ENCODE assay signal across 8 cellular contexts in genomic region chrX:44344194-44344593, GRCh38.
A peak's percentile ranks its signal among the peaks of the same experiment; 100 is the strongest.
DNase-seq lines count a peak whose midpoint lies in the region; ATAC-seq and TF ChIP-seq lines count a peak whose summit lies in the region.

No MANE protein-coding gene starts in this region.

- peak; percentile 46 to 56 for DNase-seq in activated CD4-positive, alpha-beta T cell treated with anti-CD3 and anti-CD28 coated beads, Interleukin-2, amount 50 U/mL, for 48 hours
- DNase-seq in epithelial cell of esophagus (ENCODE audit: low read depth) (peak; percentile 13), NCI-H1694 (lab: John Stamatoyannopoulos, UW) (no peak), NCI-H2196 treated with DMSO at 0.1 percent for 48 hours (lab: John Stamatoyannopoulos, UW; ENCODE audit: unreplicated experiment) (no peak), HEK293T (ENCODE audit: extremely low spot score) (no peak)
- peak; percentile 0 to 38 for DNase-seq in stimulated activated CD4-positive, alpha-beta T cell treated with anti-CD3 and anti-CD28 coated beads, Interleukin-12 subunit alpha, Interleukin-12 subunit beta, amount 100 ng/mL, for 24 hours (ENCODE audit: low read depth in 2 of 2)

- no peak for TF ChIP-seq CTCF in epithelial cell of esophagus (IDR thresholded peaks at IDR 0.05; ENCODE audit: insufficient read depth, low read depth, low read length, missing control alignments)

- CTCF ChIA-PET in HEK293T (lab: Yijun Ruan, JAX), result no interaction called here

- no peak overlapping the region for H3K4me3 ChIP-seq in epithelial cell of esophagus (ENCODE audit: low read length)

- ATAC-seq in HG03135 (IDR thresholded peaks at IDR 0.05; ENCODE audit: unreplicated experiment) (peak; percentile 68), HG03469 (IDR thresholded peaks at IDR 0.05; ENCODE audit: unreplicated experiment) (no peak)

- POLR2A ChIA-PET in HEK293T (lab: Yijun Ruan, JAX), result no interaction called here

TF ChIP-seq in HEK293T, 16 proteins besides CTCF, POLR2A, EP300 and RAD21:
- TF ChIP-seq L3MBTL2 (conservative IDR thresholded peaks at IDR 0.05) (no peak), ZNF384 (IDR thresholded peaks at IDR 0.05) (no peak), SP1 (IDR thresholded peaks at IDR 0.05) (no peak), ARNT (IDR thresholded peaks at IDR 0.05) (no peak), BHLHE40 (IDR thresholded peaks at IDR 0.05; ENCODE audit: borderline replicate concordance) (no peak), HDGF (IDR thresholded peaks at IDR 0.05; ENCODE audit: borderline replicate concordance) (no peak), ELF4 (IDR thresholded peaks at IDR 0.05) (no peak), PKNOX1 (IDR thresholded peaks at IDR 0.05) (no peak), SUZ12 (IDR thresholded peaks at IDR 0.05) (no peak), NFRKB (IDR thresholded peaks at IDR 0.05) (no peak), TARDBP (IDR thresholded peaks at IDR 0.05) (no peak), FOXA1 (IDR thresholded peaks at IDR 0.05) (no peak), CTBP1 (IDR thresholded peaks at IDR 0.05; ENCODE audit: borderline replicate concordance) (no peak), LEF1 (IDR thresholded peaks at IDR 0.05; ENCODE audit: borderline replicate concordance) (no peak), FOXK2 (IDR thresholded peaks at IDR 0.05) (no peak), FOXM1 (IDR thresholded peaks at IDR 0.05; ENCODE audit: borderline replicate concordance) (no peak)
TF ChIP-seq in HEK293T: peak in this region for 0.

Comparison
In these comparisons a context has a peak if more than half of its experiments do, and no peak if none do; other contexts are left out.
1. DNase-seq: peak in activated CD4-positive, alpha-beta T cell treated with anti-CD3 and anti-CD28 coated beads, Interleukin-2, amount 50 U/mL, for 48 hours (2 of 2), epithelial cell of esophagus (single experiment) and stimulated activated CD4-positive, alpha-beta T cell treated with anti-CD3 and anti-CD28 coated beads, Interleukin-12 subunit alpha, Interleukin-12 subunit beta, amount 100 ng/mL, for 24 hours (2 of 2); none in NCI-H1694 (single experiment), NCI-H2196 treated with DMSO at 0.1 percent for 48 hours (single experiment) and HEK293T (single experiment).